25 cellular contexts compared by ENCODE assay signal in the genomic region with DNA sequence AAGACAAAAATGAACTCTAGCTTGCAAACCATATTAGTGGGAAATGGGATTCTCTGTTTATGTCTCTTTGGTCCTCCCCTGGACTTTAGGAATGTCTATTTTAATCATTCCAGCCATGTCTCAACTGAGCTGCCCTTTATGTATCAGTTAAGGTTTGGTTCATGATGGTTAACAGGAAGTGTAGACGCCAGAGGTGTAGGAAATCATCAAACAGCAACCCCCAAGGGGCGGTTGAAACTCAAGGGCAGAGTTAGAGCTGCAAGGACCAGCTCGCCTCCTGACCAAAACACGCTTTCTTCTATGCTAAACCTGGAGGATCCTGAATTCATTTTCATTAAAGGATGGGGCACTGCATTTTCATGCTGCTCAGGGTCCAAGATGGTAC. TPM values are rescaled to one million over a fixed set of nuclear protein-coding genes. Genes with fewer than 3 reads are reported as not detected.
A peak's percentile ranks its signal among the peaks of the same experiment; 100 is the strongest.
DNase-seq lines count a peak whose midpoint lies in the region; ATAC-seq, FAIRE-seq and TF ChIP-seq lines count a peak whose summit lies in the region.
"Had no signal": no experiment of that assay in that cellular context is flagged by ENCODE, and none has a peak within 500 bp of the region (broad histone marks: within the 10 kb centered on the region; RNA-seq: fewer than 3 reads in every experiment).

No MANE protein-coding gene starts in this region.

- TF ChIP-seq CTCF in HFFc6 (IDR thresholded peaks at IDR 0.05), result no peak
- no peak for TF ChIP-seq CTCF in brain microvascular endothelial cell (IDR thresholded peaks at IDR 0.05; ENCODE audit: low read depth, low read length, missing control alignments)
- TF ChIP-seq CTCF in osteocyte (IDR thresholded peaks at IDR 0.05), result no peak
- TF ChIP-seq CTCF in pancreas (IDR thresholded peaks at IDR 0.05), result no peak

- peak overlapping the region; percentile 74 for H3K27ac ChIP-seq in brain microvascular endothelial cell
- H3K27ac ChIP-seq in pancreas, result no peak overlapping the region
- H3K27ac ChIP-seq: KMS-11, PC-9, psoas muscle, stomach had no signal

- peaks cover 7% of the 10 kb centered on the region; the same call in 1 of the 2 replicates for H3K9me3 Mint-ChIP-seq in HFFc6
- peaks cover 10% of the 10 kb centered on the region for H3K9me3 Mint-ChIP-seq in osteocyte (ENCODE audit: unreplicated experiment)

- DNase-seq in HFFc6 (no peak), brain microvascular endothelial cell (no peak), osteocyte (ENCODE audit: extremely low spot score, unreplicated experiment) (peak; percentile 30), COR-L47 (lab: John Stamatoyannopoulos, UW) (no peak), pancreas (no peak)
- DNase-seq: activated gamma-delta T cell treated with Interleukin-2 at 50 U/mL for 16 hours; amygdala; erythroblast; midbrain; NCI-H1092 treated with DMSO at 0.1 percent for 48 hours; NCI-H2029; NCI-H226; nephron progenitor cell; PC-9; psoas muscle; stimulated activated CD4-positive, alpha-beta T cell treated with anti-CD3 and anti-CD28 coated beads, Interleukin-4, amount 100 ng/mL, for 1 hour; stomach; T-helper 17 cell; trophoblast cell had no signal

- H3K27me3 ChIP-seq in brain microvascular endothelial cell (replicated peaks) (no peaks in the 10 kb centered on the region), pancreas (no peaks in the 10 kb centered on the region)
- H3K27me3 ChIP-seq: stomach had no signal

- intact Hi-C loops in pancreas (cut with DNase I), result no loop called here

- 94 to 96% methylated on average over 4 of the region's 4 CpGs for WGBS in pancreas, 2 donors

- H3K36me3 Mint-ChIP-seq in HFFc6 (ENCODE audit: low read depth) (peaks cover 18% of the 10 kb centered on the region), osteocyte (ENCODE audit: unreplicated experiment) (peaks cover 2% of the 10 kb centered on the region)

- H3K4me1 ChIP-seq in pancreas, result no peaks in the 10 kb centered on the region

- ATAC-seq in pancreas (no peak), HG02840 (IDR thresholded peaks at IDR 0.05; ENCODE audit: low FRiP score, unreplicated experiment) (no peak)
- ATAC-seq: psoas muscle, T-helper 17 cell had no signal

- H3K9me3 ChIP-seq in pancreas, result no peaks in the 10 kb centered on the region
- H3K9me3 ChIP-seq: psoas muscle, stomach had no signal

- H3K27ac Mint-ChIP-seq in HFFc6, result peak overlapping the region; percentile 77
- no peak overlapping the region for H3K27ac Mint-ChIP-seq in osteocyte (ENCODE audit: unreplicated experiment)
- H3K27ac Mint-ChIP-seq: B cell, T-helper 17 cell had no signal

- no peak for FAIRE-seq in pancreas (lab: Jason Lieb, UNC)
- FAIRE-seq: H54 had no signal

- H3K4me3 ChIP-seq in GM08714 (ENCODE audit: low read length) (peak overlapping the region; percentile 10; the same call in 1 of the 2 replicates), brain microvascular endothelial cell (ENCODE audit: low read depth, low read length) (no peak overlapping the region), pancreas (no peak overlapping the region)
- H3K4me3 ChIP-seq: PC-9, psoas muscle, stomach had no signal

- peaks cover 1% of the 10 kb centered on the region for H3K27me3 Mint-ChIP-seq in HFFc6 (ENCODE audit: insufficient read depth)
- H3K27me3 Mint-ChIP-seq in osteocyte (ENCODE audit: unreplicated experiment), result no peaks in the 10 kb centered on the region
- H3K27me3 Mint-ChIP-seq: B cell; central memory CD8-positive, alpha-beta T cell had no signal

- in situ Hi-C loops in brain microvascular endothelial cell (cut with HindIII; ENCODE audit: low pct_ligation_motif_present, low sequenced_read_pairs), result no loop called here

- H3K36me3 ChIP-seq in brain microvascular endothelial cell (replicated peaks) (no peaks in the 10 kb centered on the region), pancreas (peaks cover 0 to 10% (median 0%) of the 10 kb centered on the region in 3 donors)

- H3K4me1 Mint-ChIP-seq in HFFc6 (ENCODE audit: low read depth), result peaks cover 69% of the 10 kb centered on the region
- H3K4me1 Mint-ChIP-seq in osteocyte (ENCODE audit: unreplicated experiment), result peaks cover 49% of the 10 kb centered on the region

- peak overlapping the region; percentile 39; the same call in 1 of the 2 replicates for H3K4me3 Mint-ChIP-seq in HFFc6
- H3K4me3 Mint-ChIP-seq in osteocyte (ENCODE audit: unreplicated experiment), result no peak overlapping the region
- H3K4me3 Mint-ChIP-seq: B cell; central memory CD8-positive, alpha-beta T cell; nephron progenitor cell; T-helper 17 cell had no signal

RNA-seq across cellular contexts. Expression of gene HEG1, which starts 53.7 kb away (rescaled TPM):
- total RNA-seq in HFFc6 (2021; fragmentation: NEBNext Ultra II Directional; extraction: Animal tissue kit (Norgen Biotek cat#: 25700)), result 100 to 1,000 TPM in 4 of 6 experiments, 10 to 100 TPM in 2; 88.6 to 126 (median 105) TPM
- total RNA-seq in osteocyte (123 and 129 TPM in 2 replicates), pancreas (10 to 100 TPM; 19.7 to 36.6 (median 22.2) TPM)
- polyA plus RNA-seq in pancreas, result 10 to 100 TPM in 1 of 2 donors, 1 to 10 TPM in 1; 9.6 to 11.3 TPM
